In genomic region chr22:22745225-22746060, GRCh38 we compare ENCODE assay signal across 8 cellular contexts.
A peak's percentile ranks its signal among the peaks of the same experiment; 100 is the strongest.
DNase-seq lines count a peak whose midpoint lies in the region; ATAC-seq, FAIRE-seq and TF ChIP-seq lines count a peak whose summit lies in the region.

No MANE protein-coding gene starts in this region.

- H3K9me3 ChIP-seq in Panc1 (ENCODE audit: control insufficient read depth, insufficient read depth, low read depth, low read length): no peaks in the 10 kb centered on the region

- in situ Hi-C loops in Panc1 (cut with HindIII; ENCODE audit: low pct_unique_long_range_greater_than_20kb, low sequenced_read_pairs): no loop called here

- peak; percentile 80 for ATAC-seq in Panc1
- ATAC-seq in GM21367 (IDR thresholded peaks at IDR 0.05; ENCODE audit: unreplicated experiment): no peak
- no peak for ATAC-seq in GM21619 (IDR thresholded peaks at IDR 0.05; ENCODE audit: unreplicated experiment)

- TF ChIP-seq CTCF in C4-2B (conservative IDR thresholded peaks at IDR 0.05) (peak; percentile 93), Panc1 (IDR thresholded peaks at IDR 0.05) (peak; percentile 80), bronchial epithelial cell (IDR thresholded peaks at IDR 0.05; ENCODE audit: insufficient read depth, low read length, severe bottlenecking) (peak; percentile 77)

- peak; percentile 94 for FAIRE-seq in GM12891 (lab: Jason Lieb, UNC)
- FAIRE-seq in bronchial epithelial cell (lab: Jason Lieb, UNC): no peak

- no peak for TF ChIP-seq POLR2A in GM12891 (IDR thresholded peaks at IDR 0.05; ENCODE audit: low read depth, low read length)

- POLR2A ChIA-PET in Panc1 (lab: Charles Lee): no interaction called here

- peaks cover 7% of the 10 kb centered on the region for H3K27me3 ChIP-seq in Panc1 (ENCODE audit: control insufficient read depth, insufficient read depth, low read length)
- H3K27me3 ChIP-seq in bronchial epithelial cell (ENCODE audit: control insufficient read depth, insufficient read depth, low read length): no peaks in the 10 kb centered on the region

- no TSS peak for BruUV-seq in Panc1 (replicated peaks; lab: Mats Ljungman, UMichigan)

- H3K4me3 ChIP-seq in Panc1 (ENCODE audit: low read depth in 2 of 2, low read length in 2 of 2) (no peak overlapping the region), bronchial epithelial cell (ENCODE audit: low read depth, low read length) (no peak overlapping the region)

- no peak for DNase-seq in GM12891 (ENCODE audit: insufficient read length, low spot score)
- DNase-seq in Panc1 (ENCODE audit: low read depth, low spot score): no peak
- peak; percentile 20 for DNase-seq in bronchial epithelial cell (ENCODE audit: low read depth)
- DNase-seq in midbrain (lab: John Stamatoyannopoulos, UW): peak; percentile 24
- no peak for DNase-seq in posterior vena cava (ENCODE audit: low spot score)

- no peaks in the 10 kb centered on the region for H3K4me1 ChIP-seq in Panc1 (ENCODE audit: control insufficient read depth, insufficient read depth, low read length)

- H3K36me3 ChIP-seq in Panc1 (ENCODE audit: control insufficient read depth, insufficient read depth, low read length): no peaks in the 10 kb centered on the region
- H3K36me3 ChIP-seq in bronchial epithelial cell (ENCODE audit: control insufficient read depth, insufficient read depth, low read length): no peaks in the 10 kb centered on the region

- CTCF ChIA-PET in Panc1 (lab: Charles Lee): interaction anchor here (0.5 to 1.2 kb wide), 7 partner anchors 63 to 281 kb away, joined by 3 to 4 read pairs (median 3); no protein-coding TSS in a partner anchor

- H3K27ac ChIP-seq in C4-2B: no peak overlapping the region
- H3K27ac ChIP-seq in Panc1 (ENCODE audit: low read length): no peak overlapping the region

- intact Hi-C loops in Panc1 (cut with micrococcal nuclease; ENCODE audit: unreplicated experiment) (no loop called here), posterior vena cava (cut with DNase I) (no loop called here)

TF ChIP-seq in GM12891, 5 proteins besides CTCF, POLR2A, EP300 and RAD21:
- TF ChIP-seq SPI1 (IDR thresholded peaks at IDR 0.05; ENCODE audit: low read depth, low read length) (no peak), POU2F2 (IDR thresholded peaks at IDR 0.05; ENCODE audit: low read depth, low read length) (no peak), TAF1 (IDR thresholded peaks at IDR 0.05; ENCODE audit: low read depth, low read length) (no peak), POLR2AphosphoS5 (IDR thresholded peaks at IDR 0.05; ENCODE audit: low read depth, low read length) (no peak), PAX5 (IDR thresholded peaks at IDR 0.05; ENCODE audit: insufficient read depth, low read length, severe bottlenecking) (no peak)
TF ChIP-seq in GM12891: peak in this region for 0.

Comparison
In these comparisons a context has a peak if more than half of its experiments do, and no peak if none do; other contexts are left out.
1. DNase-seq: peak in bronchial epithelial cell (single experiment) and midbrain (single experiment); none in GM12891 (single experiment), Panc1 (single experiment) and posterior vena cava (single experiment).
2. Peak in every context shown above with its lines, with median percentiles within 50 percentile points of each other: CTCF ChIP-seq.